ENCODE assay signal across 10 cellular contexts in genomic region chr2:10091182-10091932, GRCh38. TPM values are rescaled to one million over a fixed set of nuclear protein-coding genes. Genes with fewer than 3 reads are reported as not detected.
DNase-seq lines count a peak whose midpoint lies in the region; ATAC-seq and TF ChIP-seq lines count a peak whose summit lies in the region.
"Had no signal": no experiment of that assay in that cellular context is flagged by ENCODE, and none has a peak within 500 bp of the region (broad histone marks: within the 10 kb centered on the region; RNA-seq: fewer than 3 reads in every experiment).

No MANE protein-coding gene starts in this region.

- H3K9me3 ChIP-seq in upper lobe of right lung = no peaks in the 10 kb centered on the region

- ATAC-seq in Right ventricle myocardium inferior (no peak), upper lobe of right lung (peak; percentile 61), HG03159 (IDR thresholded peaks at IDR 0.05; ENCODE audit: unreplicated experiment) (no peak)

- DNase-seq in Right ventricle myocardium inferior (ENCODE audit: missing footprints) (peak; percentile 76), cardiac septum (ENCODE audit: low spot score) (no peak), kidney tubule cell (ENCODE audit: low spot score) (peak; percentile 38), upper lobe of right lung (peak; percentile 69), medulla oblongata (ENCODE audit: extremely low spot score) (no peak), AG20443 (ENCODE audit: low spot score) (no peak)
- peak; percentile 21 for DNase-seq in activated CD8-positive, alpha-beta memory T cell treated with anti-CD3 and anti-CD28 coated beads, Interleukin-2, amount 50 U/mL, for 4 hours
- DNase-seq: OCI-M1 had no signal

- intact Hi-C loops in Right ventricle myocardium inferior (cut with DNase I) (no loop called here), cardiac septum (cut with DNase I) (no loop called here), upper lobe of right lung (cut with DNase I) (no loop called here)

- H3K4me3 ChIP-seq in upper lobe of right lung = peak overlapping the region; percentile 21

- H3K27me3 ChIP-seq in upper lobe of right lung = peaks cover 7% of the 10 kb centered on the region

- H3K4me1 ChIP-seq in upper lobe of right lung = no peaks in the 10 kb centered on the region

- TF ChIP-seq CTCF in upper lobe of right lung (IDR thresholded peaks at IDR 0.05) = no peak

- no peaks in the 10 kb centered on the region for H3K36me3 ChIP-seq in upper lobe of right lung

- no peak overlapping the region for H3K27ac ChIP-seq in upper lobe of right lung

RNA-seq across cellular contexts. Expression of gene CYS1, which starts 11.1 kb away (rescaled TPM):
- 3.2 TPM for total RNA-seq in Right ventricle myocardium inferior
- 3.8 TPM for total RNA-seq in cardiac septum
- total RNA-seq in upper lobe of right lung = 4.5 TPM
- total RNA-seq: lung microvascular endothelial cell had no signal

RNA-seq across cellular contexts. Expression of gene RRM2, which starts 31.2 kb away (rescaled TPM):
- 4.2 TPM for total RNA-seq in Right ventricle myocardium inferior
- 0.35 TPM for total RNA-seq in cardiac septum
- total RNA-seq in upper lobe of right lung = 2.3 TPM

RNA-seq across cellular contexts. Expression of gene KLF11, which starts 48.0 kb away (rescaled TPM):
- total RNA-seq in Right ventricle myocardium inferior (28.2 TPM), cardiac septum (22.3 TPM), upper lobe of right lung (45.6 TPM)

Comparison
In these comparisons a context has a peak if more than half of its experiments do, and no peak if none do; other contexts are left out.
1. DNase-seq: peak in Right ventricle myocardium inferior (single experiment), activated CD8-positive, alpha-beta memory T cell treated with anti-CD3 and anti-CD28 coated beads, Interleukin-2, amount 50 U/mL, for 4 hours (single experiment), kidney tubule cell (single experiment) and upper lobe of right lung (single experiment); none in cardiac septum (single experiment), medulla oblongata (single experiment) and AG20443 (single experiment).